ENCODE assay signal across 8 cellular contexts in the genomic region with DNA sequence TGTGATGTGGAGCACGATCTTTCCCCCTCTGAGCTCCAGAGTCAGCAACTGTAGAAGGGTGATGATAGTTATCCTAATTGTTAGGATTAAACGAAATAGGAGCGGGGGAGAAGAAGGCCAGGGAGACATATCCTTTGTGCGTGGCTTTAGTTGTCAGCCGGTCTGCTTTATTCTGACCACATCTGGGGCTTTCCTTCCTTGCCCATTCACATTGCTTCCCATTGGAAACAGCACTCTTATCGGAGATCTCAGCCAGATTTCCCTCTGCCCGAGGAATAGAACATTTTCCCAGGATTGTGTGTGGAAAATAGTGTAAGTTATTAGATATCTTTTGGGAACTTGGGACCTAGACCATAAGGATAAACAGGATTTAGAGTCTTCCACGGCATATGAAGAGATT. TPM values are rescaled to one million over a fixed set of nuclear protein-coding genes. Genes with fewer than 3 reads are reported as not detected.
DNase-seq lines count a peak whose midpoint lies in the region; ATAC-seq and TF ChIP-seq lines count a peak whose summit lies in the region.

No MANE protein-coding gene starts in this region.

- H3K9ac ChIP-seq in fibroblast of lung (ENCODE audit: insufficient read depth, low read length), result no peak overlapping the region
- no peak overlapping the region for H3K9ac ChIP-seq in rectal smooth muscle tissue (ENCODE audit: low read length)

- peaks cover 17% of the 10 kb centered on the region for H3K4me1 ChIP-seq in SJSA1 (replicated peaks)
- no peaks in the 10 kb centered on the region for H3K4me1 ChIP-seq in fibroblast of lung (ENCODE audit: control insufficient read depth, extremely low read depth, insufficient read depth, low read length)
- H3K4me1 ChIP-seq in rectal smooth muscle tissue (ENCODE audit: control insufficient read depth, insufficient read depth, low read length), result peaks cover 9% of the 10 kb centered on the region

- H4K20me1 ChIP-seq in fibroblast of lung (ENCODE audit: control insufficient read depth, extremely low read depth, insufficient read depth, low read length), result no peaks in the 10 kb centered on the region

- ATAC-seq in HG02678 (IDR thresholded peaks at IDR 0.05; ENCODE audit: unreplicated experiment), result no peak

- TF ChIP-seq CTCF in GM06990 (IDR thresholded peaks at IDR 0.05; ENCODE audit: insufficient read depth, low read length, poor library complexity, severe bottlenecking) (no peak), fibroblast of lung (conservative IDR thresholded peaks at IDR 0.05 in 1 of 2, IDR thresholded peaks at IDR 0.05 in 1 of 2; ENCODE audit: low read depth in 1 of 2, low read length in 2 of 2) (no peak)

- H2AFZ ChIP-seq in fibroblast of lung (ENCODE audit: low read length), result no peak overlapping the region

- H3K36me3 ChIP-seq in GM06990 (ENCODE audit: control insufficient read depth, insufficient read depth, low read length) (peaks cover 3% of the 10 kb centered on the region), SJSA1 (peaks cover 20% of the 10 kb centered on the region), fibroblast of lung (ENCODE audit: control insufficient read depth, insufficient read depth, low read length) (no peaks in the 10 kb centered on the region), rectal smooth muscle tissue (ENCODE audit: control insufficient read depth, insufficient read depth, low read length) (no peaks in the 10 kb centered on the region)

- no peak overlapping the region for H3K27ac ChIP-seq in SJSA1
- H3K27ac ChIP-seq in fibroblast of lung (ENCODE audit: insufficient read depth, low read length), result no peak overlapping the region
- no peak overlapping the region for H3K27ac ChIP-seq in rectal smooth muscle tissue (ENCODE audit: low read depth, low read length)

- peak overlapping the region; percentile 82 for H3K4me2 ChIP-seq in fibroblast of lung (ENCODE audit: extremely low read depth, insufficient read depth, low read length)

- H3K4me3 ChIP-seq in GM06990 (replicated peaks; ENCODE audit: low read depth, low read length), result peak overlapping the region; percentile 90
- peak overlapping the region; percentile 86; the same call in 1 of the 2 replicates for H3K4me3 ChIP-seq in SJSA1
- H3K4me3 ChIP-seq in fibroblast of lung (replicated peaks in 1 of 4; ENCODE audit: control extremely low read depth in 1 of 4, insufficient read depth in 1 of 4, low read depth in 3 of 4, low read length in 4 of 4), result peak overlapping the region; percentile 84 to 98 (median 92)
- H3K4me3 ChIP-seq in rectal smooth muscle tissue (ENCODE audit: low read length), result peak overlapping the region; percentile 91

- peaks cover 50% of the 10 kb centered on the region for H3K79me2 ChIP-seq in fibroblast of lung (ENCODE audit: control insufficient read depth, insufficient read depth, low read length)

- H3K9me3 ChIP-seq in SJSA1 (replicated peaks) (no peaks in the 10 kb centered on the region), fibroblast of lung (ENCODE audit: control insufficient read depth, insufficient read depth, low read depth, low read length) (no peaks in the 10 kb centered on the region)

- H3K27me3 ChIP-seq in GM06990 (replicated peaks; ENCODE audit: control insufficient read depth, insufficient read depth, low read length), result no peaks in the 10 kb centered on the region
- no peaks in the 10 kb centered on the region for H3K27me3 ChIP-seq in SJSA1 (replicated peaks)
- peaks cover 4% of the 10 kb centered on the region for H3K27me3 ChIP-seq in fibroblast of lung (ENCODE audit: control insufficient read depth, insufficient read depth, low read length)
- H3K27me3 ChIP-seq in rectal smooth muscle tissue (ENCODE audit: control insufficient read depth, insufficient read depth, low read length), result no peaks in the 10 kb centered on the region

- DNase-seq in GM06990 (ENCODE audit: extremely low read depth, insufficient read length) (no peak), SJSA1 (ENCODE audit: low read depth in 1 of 2, low spot score in 2 of 2) (no peak), fibroblast of lung (ENCODE audit: low read depth in 2 of 2) (no peak), dedifferentiated amniotic fluid mesenchymal stem cell (ENCODE audit: extremely low spot score) (no peak), SIG-M5 treated with dmso at 0.1 percent for 504 hours (lab: John Stamatoyannopoulos, UW; ENCODE audit: unreplicated experiment) (no peak), RPMI8226 (no peak)

RNA-seq across cellular contexts. Expression of gene RALB, which starts 1.5 kb away (rescaled TPM):
- total RNA-seq in SJSA1 (2014; rRNA removed; shearing (Covaris generic)), result 63.1 and 84.7 TPM in 2 replicates
- 46.2 and 58.3 TPM in 2 replicates for total RNA-seq in fibroblast of lung
- polyA plus RNA-seq in fibroblast of lung, result 73.9 and 90.5 TPM in 2 replicates
- polyA plus RNA-seq in fibroblast of lung (2012), result 60.5 and 75.0 TPM in 2 replicates
- polyA minus RNA-seq in fibroblast of lung (ENCODE audit: low replicate concordance), result 8.7 and 13.2 TPM in 2 replicates

RNA-seq across cellular contexts. Expression of gene TMEM185B, which starts 31.0 kb away (rescaled TPM):
- 52.8 and 54.5 TPM in 2 replicates for total RNA-seq in SJSA1 (2014; rRNA removed; shearing (Covaris generic))
- 25.2 and 25.9 TPM in 2 replicates for total RNA-seq in fibroblast of lung
- 28.8 and 35.1 TPM in 2 replicates for polyA plus RNA-seq in fibroblast of lung
- polyA plus RNA-seq in fibroblast of lung (2012), result 25.1 and 29.1 TPM in 2 replicates
- 31.8 and 54.1 TPM in 2 replicates for polyA minus RNA-seq in fibroblast of lung (ENCODE audit: low replicate concordance)
